36 cellular contexts compared by ENCODE assay signal in genomic region chr20:796916-797315, GRCh38. TPM values are rescaled to one million over a fixed set of nuclear protein-coding genes. Genes with fewer than 3 reads are reported as not detected.
"Had no signal": no experiment of that assay in that cellular context is flagged by ENCODE, and none has a peak within 500 bp of the region (broad histone marks: within the 10 kb centered on the region; RNA-seq: fewer than 3 reads in every experiment).

No MANE protein-coding gene starts in this region.

- H3K4me1 ChIP-seq: adrenal gland, breast epithelium, colonic mucosa, esophagus squamous epithelium had no signal

- H3K27ac ChIP-seq: adrenal gland, breast epithelium, cardiac muscle cell, colonic mucosa, epithelial cell of prostate, esophagus squamous epithelium, WERI-Rb-1 had no signal

- H3K27me3 ChIP-seq: adrenal gland, cardiac muscle cell, colonic mucosa had no signal

- H3K4me3 ChIP-seq: adrenal gland, breast epithelium, cardiac muscle cell, colonic mucosa, esophagus squamous epithelium had no signal

- H3K4me3 Mint-ChIP-seq: activated B cell treated with CpG ODN at 0.5 μM for 24 hours; activated CD8-positive, alpha-beta T cell treated with anti-CD3 and anti-CD28 coated beads for 36 hours; activated naive CD4-positive, alpha-beta T cell treated with anti-CD3 and anti-CD28 coated beads for 36 hours; activated naive CD4-positive, alpha-beta T cell treated with anti-CD3 and anti-CD28 coated beads, Interleukin-2, amount 50 U/mL, for 24 hours; activated naive CD8-positive, alpha-beta T cell treated with anti-CD3 and anti-CD28 coated beads for 36 hours; activated naive CD8-positive, alpha-beta T cell treated with anti-CD3 and anti-CD28 coated beads, Interleukin-2, amount 50 U/mL, for 24 hours; activated T-cell treated with anti-CD3 and anti-CD28 coated beads, Interleukin-2, amount 50 U/mL, for 4 hours; activated T-helper 17 cell treated with anti-CD3 and anti-CD28 coated beads, Interleukin-2, amount 50 U/mL, for 72 hours; brain; T-cell; T-helper 1 cell treated with Interleukin-12 subunit alpha and Interleukin-12 subunit beta and Interleukin-4 antibody, amounts not matched to agents 30 μg/mL and 1 μg/mL, for 36 hours had no signal

- H3K27ac Mint-ChIP-seq: activated B cell treated with CpG ODN at 0.5 μM for 24 hours; activated CD8-positive, alpha-beta T cell treated with anti-CD3 and anti-CD28 coated beads for 36 hours; activated naive CD4-positive, alpha-beta T cell treated with anti-CD3 and anti-CD28 coated beads for 36 hours; activated naive CD4-positive, alpha-beta T cell treated with anti-CD3 and anti-CD28 coated beads, Interleukin-2, amount 50 U/mL, for 24 hours; activated naive CD8-positive, alpha-beta T cell treated with anti-CD3 and anti-CD28 coated beads for 36 hours; activated naive CD8-positive, alpha-beta T cell treated with anti-CD3 and anti-CD28 coated beads, Interleukin-2, amount 50 U/mL, for 24 hours; activated T-helper 17 cell treated with anti-CD3 and anti-CD28 coated beads, Interleukin-2, amount 50 U/mL, for 72 hours; brain; T-cell; T-helper 1 cell treated with Interleukin-12 subunit alpha and Interleukin-12 subunit beta and Interleukin-4 antibody, amounts not matched to agents 30 μg/mL and 1 μg/mL, for 36 hours had no signal

- H3K4me1 Mint-ChIP-seq: activated B cell treated with CpG ODN at 0.5 μM for 24 hours; activated naive CD4-positive, alpha-beta T cell treated with anti-CD3 and anti-CD28 coated beads, Interleukin-2, amount 50 U/mL, for 24 hours; activated naive CD8-positive, alpha-beta T cell treated with anti-CD3 and anti-CD28 coated beads for 36 hours; activated naive CD8-positive, alpha-beta T cell treated with anti-CD3 and anti-CD28 coated beads, Interleukin-2, amount 50 U/mL, for 24 hours; activated T-helper 17 cell treated with anti-CD3 and anti-CD28 coated beads, Interleukin-2, amount 50 U/mL, for 72 hours; brain; T-cell had no signal

- H3K36me3 ChIP-seq: adrenal gland, breast epithelium, cardiac muscle cell, colonic mucosa, esophagus squamous epithelium, WERI-Rb-1 had no signal

- H3K36me3 Mint-ChIP-seq: brain, T-cell had no signal

- ATAC-seq: activated CD4-positive, CD25-positive, alpha-beta regulatory T cell treated with anti-CD3 and anti-CD28 coated beads, Interleukin-2, amount 50 U/mL, for 24 hours; activated CD8-positive, alpha-beta T cell treated with anti-CD3 and anti-CD28 coated beads for 36 hours; activated naive CD8-positive, alpha-beta T cell treated with anti-CD3 and anti-CD28 coated beads, Interleukin-2, amount 50 U/mL, for 24 hours; activated T-cell treated with anti-CD3 and anti-CD28 coated beads, Interleukin-2, amount 50 U/mL, for 4 hours; activated T-helper 17 cell treated with anti-CD3 and anti-CD28 coated beads, Interleukin-2, amount 50 U/mL, for 72 hours; T-cell had no signal

- DNase-seq: activated B cell treated with CpG ODN at 0.5 μM for 24 hours; activated CD4-positive, alpha-beta T cell treated with anti-CD3 and anti-CD28 coated beads for 48 hours; activated CD4-positive, alpha-beta T cell treated with anti-CD3 and anti-CD28 coated beads, Interleukin-2, amount 50 U/mL, for 1 hour; activated CD4-positive, alpha-beta T cell treated with anti-CD3 and anti-CD28 coated beads, Interleukin-2, amount 50 U/mL, for 48 hours; activated CD8-positive, alpha-beta memory T cell treated with anti-CD3 and anti-CD28 coated beads for 24 hours; activated CD8-positive, alpha-beta T cell treated with anti-CD3 and anti-CD28 coated beads for 36 hours; activated effector memory CD4-positive, alpha-beta T cell treated with Interleukin-2 at 50 U/mL for 16 hours; activated gamma-delta T cell treated with Interleukin-2 at 50 U/mL for 16 hours; activated naive CD4-positive, alpha-beta T cell treated with anti-CD3 and anti-CD28 coated beads for 36 hours; activated naive CD8-positive, alpha-beta T cell treated with anti-CD3 and anti-CD28 coated beads for 36 hours; activated naive CD8-positive, alpha-beta T cell treated with anti-CD3 and anti-CD28 coated beads, Interleukin-2, amount 50 U/mL, for 24 hours; activated T-cell treated with anti-CD3 and anti-CD28 coated beads, Interleukin-2, amount 50 U/mL, for 4 hours; adrenal gland; amygdala; aorta; central memory CD4-positive, alpha-beta T cell; cerebellar nuclear complex; colonic mucosa; effector CD8-positive, alpha-beta T cell; esophagus squamous epithelium; SW 1271; T-cell; T1000; WERI-Rb-1 had no signal

- H3K9me3 ChIP-seq: adrenal gland, colonic mucosa had no signal

RNA-seq across cellular contexts. Expression of gene SLC52A3, which starts 28.6 kb away (rescaled TPM):
- total RNA-seq: activated B cell treated with CpG ODN at 0.5 μM for 24 hours; activated CD8-positive, alpha-beta T cell treated with anti-CD3 and anti-CD28 coated beads for 36 hours; activated naive CD4-positive, alpha-beta T cell treated with anti-CD3 and anti-CD28 coated beads for 36 hours; activated T-cell treated with anti-CD3 and anti-CD28 coated beads, Interleukin-2, amount 50 U/mL, for 4 hours; activated T-helper 17 cell treated with anti-CD3 and anti-CD28 coated beads, Interleukin-2, amount 50 U/mL, for 72 hours; endothelial cell of umbilical vein; fibroblast of lung; fibroblast of villous mesenchyme; T-cell; T-helper 2 cell treated with Interferon-gamma antibody and Interleukin-4, amounts not matched to agents 100 ng/mL and 5 ng/mL, for 36 hours had no signal
- polyA plus RNA-seq: cardiac muscle cell, endothelial cell of umbilical vein, fibroblast of lung had no signal
